In the genomic region with DNA sequence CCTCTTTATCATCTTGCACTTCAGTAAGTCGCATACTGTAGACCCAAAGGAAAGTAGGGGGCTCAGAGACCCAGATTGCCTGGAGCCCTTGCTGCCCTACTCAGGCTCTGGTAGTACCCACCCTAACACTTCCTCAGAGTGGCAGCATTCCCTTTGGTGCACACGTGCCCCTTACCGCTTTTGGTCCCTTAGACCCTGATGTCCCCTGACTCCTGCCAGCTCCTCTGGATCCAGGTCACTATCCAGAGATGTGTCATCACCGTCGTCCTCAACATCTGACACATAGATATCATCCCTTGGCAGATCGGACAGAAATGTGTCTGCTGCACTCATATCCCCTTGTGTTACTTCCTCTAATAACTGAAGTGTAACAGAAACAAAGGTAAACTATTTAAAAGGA, we compare ENCODE assay signal across 13 cellular contexts. TPM values are rescaled to one million over a fixed set of nuclear protein-coding genes. Genes with fewer than 3 reads are reported as not detected.
DNase-seq lines count a peak whose midpoint lies in the region; ATAC-seq, FAIRE-seq and TF ChIP-seq lines count a peak whose summit lies in the region.
"Had no signal": no experiment of that assay in that cellular context is flagged by ENCODE, and none has a peak within 500 bp of the region (broad histone marks: within the 10 kb centered on the region; RNA-seq: fewer than 3 reads in every experiment).

No MANE protein-coding gene starts in this region.

- H2BK15ac ChIP-seq in neuronal stem cell (ENCODE audit: low read length) = no peak overlapping the region
- H2BK15ac ChIP-seq in H9 (ENCODE audit: low read depth, low read length) = no peak overlapping the region

- H3K9me3 ChIP-seq in neuronal stem cell (replicated peaks in 1 of 2; ENCODE audit: control insufficient read depth in 2 of 2, insufficient read depth in 1 of 2, low read depth in 1 of 2, low read length in 2 of 2) (no peaks in the 10 kb centered on the region), H9 (ENCODE audit: control insufficient read depth, low read depth, low read length) (no peaks in the 10 kb centered on the region), trophoblast cell (ENCODE audit: insufficient read depth, low read depth, low read length) (no peaks in the 10 kb centered on the region)

- H4K5ac ChIP-seq in H9 (ENCODE audit: insufficient read length, low read depth, low read length) = no peak overlapping the region

- no peak overlapping the region for H2BK5ac ChIP-seq in neuronal stem cell (ENCODE audit: low read length)
- no peak overlapping the region for H2BK5ac ChIP-seq in H9 (ENCODE audit: insufficient read length, low read length)
- no peak overlapping the region for H2BK5ac ChIP-seq in trophoblast cell (ENCODE audit: low read depth, low read length, poor library complexity)

- H4K12ac ChIP-seq in trophoblast cell (ENCODE audit: low read depth, low read length) = no peak overlapping the region

- H3K36me3 ChIP-seq in neuronal stem cell (replicated peaks in 1 of 2; ENCODE audit: control insufficient read depth in 2 of 2, insufficient read depth in 2 of 2, low read length in 2 of 2) (peaks cover 71 to 93% of the 10 kb centered on the region in 2 donors), trophoblast cell (ENCODE audit: control insufficient read depth in 1 of 2, insufficient read depth in 2 of 2, low read length in 2 of 2) (peaks cover 58 to 82% of the 10 kb centered on the region in 2 experiments)

- H3K23ac ChIP-seq in neuronal stem cell (ENCODE audit: low read depth, low read length, poor library complexity) = peak overlapping the region; percentile 25
- H3K23ac ChIP-seq in H9 (ENCODE audit: insufficient read length, low read depth, low read length) = no peak overlapping the region
- H3K23ac ChIP-seq in trophoblast cell (ENCODE audit: low read length) = no peak overlapping the region

- H3K4me2 ChIP-seq in neuronal stem cell (ENCODE audit: insufficient read depth, low read length, poor library complexity, severe bottlenecking) (no peak overlapping the region), H9 (ENCODE audit: insufficient read depth, insufficient read length, low read length) (no peak overlapping the region), trophoblast cell (ENCODE audit: low read length) (no peak overlapping the region)
- H3K4me2 ChIP-seq: hepatocyte had no signal

- H2BK120ac ChIP-seq in neuronal stem cell (ENCODE audit: low read depth, low read length) = no peak overlapping the region
- no peak overlapping the region for H2BK120ac ChIP-seq in H9 (ENCODE audit: low read depth, low read length, poor library complexity, severe bottlenecking)
- H2BK120ac ChIP-seq in trophoblast cell (ENCODE audit: insufficient read depth, low read length, poor library complexity) = no peak overlapping the region

- H3K14ac ChIP-seq in neuronal stem cell (ENCODE audit: low read length) (no peak overlapping the region), H9 (ENCODE audit: insufficient read depth, low read length) (no peak overlapping the region), trophoblast cell (ENCODE audit: low read length) (no peak overlapping the region)

- H2BK12ac ChIP-seq in neuronal stem cell (ENCODE audit: low read length) (no peak overlapping the region), H9 (ENCODE audit: insufficient read length, low read depth, low read length) (no peak overlapping the region), trophoblast cell (ENCODE audit: low read length) (no peak overlapping the region)

- no peak overlapping the region for H2AK5ac ChIP-seq in neuronal stem cell (ENCODE audit: low read depth, low read length)
- no peak overlapping the region for H2AK5ac ChIP-seq in H9 (ENCODE audit: insufficient read length, low read length)
- no peak overlapping the region for H2AK5ac ChIP-seq in trophoblast cell (ENCODE audit: low read length)

- no peak overlapping the region for H3K56ac ChIP-seq in H9 (ENCODE audit: insufficient read length, low read depth, low read length)

- no peaks in the 10 kb centered on the region for H4K20me1 ChIP-seq in H9 (ENCODE audit: control insufficient read depth, insufficient read depth, insufficient read length)

- H3K36me3 Mint-ChIP-seq in activated naive CD4-positive, alpha-beta T cell treated with anti-CD3 and anti-CD28 coated beads, Interleukin-2, amount 10 ng/mL, durations not matched to agents 7 days and 5 days = peaks cover 82% of the 10 kb centered on the region
- peaks cover 41% of the 10 kb centered on the region for H3K36me3 Mint-ChIP-seq in activated naive CD8-positive, alpha-beta T cell treated with anti-CD3 and anti-CD28 coated beads, Interleukin-2, amount 10 ng/mL, durations not matched to agents 7 days and 5 days
- peaks cover 64 to 100% (median 91%) of the 10 kb centered on the region in 3 experiments for H3K36me3 Mint-ChIP-seq in H9 (ENCODE audit: insufficient read depth in 1 of 3, low read depth in 3 of 3)

- H3K27ac Mint-ChIP-seq in activated naive CD4-positive, alpha-beta T cell treated with anti-CD3 and anti-CD28 coated beads, Interleukin-2, amount 10 ng/mL, durations not matched to agents 7 days and 5 days = peak overlapping the region; percentile 59
- H3K27ac Mint-ChIP-seq in activated naive CD8-positive, alpha-beta T cell treated with anti-CD3 and anti-CD28 coated beads, Interleukin-2, amount 10 ng/mL, durations not matched to agents 7 days and 5 days = peak overlapping the region; percentile 42
- 0 out of 7 replicates have a peak overlapping the region, but pooled peaks of 1 of the 3 experiments have one; percentile 12 for H3K27ac Mint-ChIP-seq in H9

- H4K8ac ChIP-seq in neuronal stem cell (ENCODE audit: low read depth, low read length) (no peak overlapping the region), H9 (replicated peaks; ENCODE audit: insufficient read length, low read depth, low read length) (no peak overlapping the region), trophoblast cell (ENCODE audit: low read depth, low read length) (no peak overlapping the region)

- H2AFZ ChIP-seq in neuronal stem cell (ENCODE audit: low read length) (no peak overlapping the region), H9 (ENCODE audit: low read length) (no peak overlapping the region), trophoblast cell (ENCODE audit: insufficient read depth, low read length, poor library complexity) (no peak overlapping the region)
- H2AFZ ChIP-seq: hepatocyte had no signal

- H3K27ac ChIP-seq in neuronal stem cell (replicated peaks; ENCODE audit: low read length) = no peak overlapping the region
- no peak overlapping the region for H3K27ac ChIP-seq in H9 (ENCODE audit: insufficient read length, low read depth, low read length)
- no peak overlapping the region for H3K27ac ChIP-seq in trophoblast cell (ENCODE audit: low read depth, low read length)
- H3K27ac ChIP-seq: hepatocyte had no signal

- H3K4me1 Mint-ChIP-seq in activated naive CD4-positive, alpha-beta T cell treated with anti-CD3 and anti-CD28 coated beads, Interleukin-2, amount 10 ng/mL, durations not matched to agents 7 days and 5 days = peaks cover 47% of the 10 kb centered on the region
- peaks cover 30% of the 10 kb centered on the region for H3K4me1 Mint-ChIP-seq in activated naive CD8-positive, alpha-beta T cell treated with anti-CD3 and anti-CD28 coated beads, Interleukin-2, amount 10 ng/mL, durations not matched to agents 7 days and 5 days
- H3K4me1 Mint-ChIP-seq in H9 = peaks cover 6 to 7% of the 10 kb centered on the region in 2 experiments

- CTCF ChIA-PET in activated naive CD4-positive, alpha-beta T cell treated with anti-CD3 and anti-CD28 coated beads, Interleukin-2, amount 10 ng/mL, durations not matched to agents 7 days and 5 days (lab: Charles Lee) = interaction anchor here (1.0 kb wide), 2 partner anchors 8 to 124 kb away, joined by 3 to 4 read pairs; no protein-coding TSS in a partner anchor

- H3K27me3 ChIP-seq in neuronal stem cell (ENCODE audit: control insufficient read depth in 3 of 3, insufficient read depth in 3 of 3, low read depth in 1 of 3, low read length in 3 of 3) = no peaks in the 10 kb centered on the region
- H3K27me3 ChIP-seq in H9 (ENCODE audit: insufficient read depth, low read length) = no peaks in the 10 kb centered on the region
- H3K27me3 ChIP-seq in trophoblast cell (ENCODE audit: insufficient read depth, low read length) = no peaks in the 10 kb centered on the region
- H3K27me3 ChIP-seq: hepatocyte had no signal

- H4K91ac ChIP-seq in neuronal stem cell (ENCODE audit: low read depth, low read length, poor library complexity) (no peak overlapping the region), H9 (ENCODE audit: insufficient read length, low read depth, low read length) (no peak overlapping the region), trophoblast cell (ENCODE audit: low read depth, low read length) (no peak overlapping the region)

- H2BK20ac ChIP-seq in H9 (ENCODE audit: low read depth, low read length, poor library complexity, severe bottlenecking) = no peak overlapping the region

- WGBS in neuronal stem cell (ENCODE audit: extremely low coverage in 2 of 2, insufficient read length in 2 of 2, insufficient replicate concordance in 1 of 2), 2 donors = no CpG with 5 or more reads among the region's 6 CpGs
- no CpG with 5 or more reads among the region's 6 CpGs for WGBS in H9 (ENCODE audit: extremely low coverage, insufficient read length, low lambda C conversion rate)
- no CpG with 5 or more reads among the region's 6 CpGs for WGBS in trophoblast cell (ENCODE audit: extremely low coverage, insufficient coverage, insufficient read length)

- peak; percentile 31 for FAIRE-seq in HTR-8/SVneo (lab: Jason Lieb, UNC)

- DNase-seq in activated naive CD4-positive, alpha-beta T cell treated with anti-CD3 and anti-CD28 coated beads, Interleukin-2, amount 10 ng/mL, durations not matched to agents 7 days and 5 days = no peak
- no peak for DNase-seq in activated naive CD4-positive, alpha-beta T cell treated with Interleukin-2 at 50 U/mL for 16 hours
- no peak for DNase-seq in HTR-8/SVneo (ENCODE audit: insufficient read length, low spot score)
- no peak for DNase-seq in activated naive CD8-positive, alpha-beta T cell treated with anti-CD3 and anti-CD28 coated beads, Interleukin-2, amount 10 ng/mL, durations not matched to agents 7 days and 5 days
- DNase-seq in neuronal stem cell (ENCODE audit: low spot score) = no peak
- DNase-seq in H9 = no peak
- DNase-seq in trophoblast cell = no peak
- DNase-seq in DMS153 treated with DMSO at 0.1 percent for 48 hours (lab: John Stamatoyannopoulos, UW; ENCODE audit: unreplicated experiment) = no peak
- DNase-seq: activated CD4-positive, CD25-positive, alpha-beta regulatory T cell treated with anti-CD3 and anti-CD28 coated beads, Interleukin-2, amount 50 U/mL, for 72 hours; activated effector memory CD4-positive, alpha-beta T cell treated with Interleukin-2 at 50 U/mL for 16 hours; NCI-H1048; NK-92 treated with Interleukin-12 subunit alpha and Interleukin-12 subunit beta, amount 100 ng/mL, for 24 hours had no signal

- H3K4me3 ChIP-seq in neuronal stem cell (ENCODE audit: low read length in 2 of 2) = no peak overlapping the region
- no peak overlapping the region for H3K4me3 ChIP-seq in trophoblast cell (ENCODE audit: low read depth, low read length)
- H3K4me3 ChIP-seq: hepatocyte had no signal

- H3K4me3 Mint-ChIP-seq in activated naive CD4-positive, alpha-beta T cell treated with anti-CD3 and anti-CD28 coated beads, Interleukin-2, amount 10 ng/mL, durations not matched to agents 7 days and 5 days = peak overlapping the region; percentile 32
- H3K4me3 Mint-ChIP-seq in activated naive CD8-positive, alpha-beta T cell treated with anti-CD3 and anti-CD28 coated beads, Interleukin-2, amount 10 ng/mL, durations not matched to agents 7 days and 5 days = peak overlapping the region; percentile 45
- H3K4me3 Mint-ChIP-seq in H9 = no peak overlapping the region; a peak in 1 of 5 replicates

- no peak for ATAC-seq in activated naive CD8-positive, alpha-beta T cell treated with anti-CD3 and anti-CD28 coated beads, Interleukin-2, amount 10 ng/mL, durations not matched to agents 7 days and 5 days (ENCODE audit: low read depth)

- no peak overlapping the region for H3T11ph ChIP-seq in H9 (ENCODE audit: low read length)

- no peak for TF ChIP-seq CTCF in H9 (conservative IDR thresholded peaks at IDR 0.05)

- no peaks in the 10 kb centered on the region for H3K9me3 Mint-ChIP-seq in activated naive CD4-positive, alpha-beta T cell treated with anti-CD3 and anti-CD28 coated beads, Interleukin-2, amount 10 ng/mL, durations not matched to agents 7 days and 5 days
- no peaks in the 10 kb centered on the region for H3K9me3 Mint-ChIP-seq in activated naive CD8-positive, alpha-beta T cell treated with anti-CD3 and anti-CD28 coated beads, Interleukin-2, amount 10 ng/mL, durations not matched to agents 7 days and 5 days
- no peaks in the 10 kb centered on the region; a peak in 1 of 5 replicates for H3K9me3 Mint-ChIP-seq in H9

- H3K79me2 ChIP-seq in H9 (ENCODE audit: insufficient read depth, low read length) = peaks cover 1% of the 10 kb centered on the region; the same call in 1 of the 2 replicates
- peaks cover 6% of the 10 kb centered on the region for H3K79me2 ChIP-seq in trophoblast cell (ENCODE audit: control insufficient read depth, insufficient read depth, low read length, poor library complexity)

- H3K27me3 Mint-ChIP-seq in activated naive CD4-positive, alpha-beta T cell treated with anti-CD3 and anti-CD28 coated beads, Interleukin-2, amount 10 ng/mL, durations not matched to agents 7 days and 5 days = no peaks in the 10 kb centered on the region
- no peaks in the 10 kb centered on the region for H3K27me3 Mint-ChIP-seq in activated naive CD8-positive, alpha-beta T cell treated with anti-CD3 and anti-CD28 coated beads, Interleukin-2, amount 10 ng/mL, durations not matched to agents 7 days and 5 days
- no peaks in the 10 kb centered on the region; the same call in 1 of the 2 replicates for H3K27me3 Mint-ChIP-seq in H9 (ENCODE audit: low read depth)

- H3K9ac ChIP-seq in neuronal stem cell (ENCODE audit: low read depth, low read length, poor library complexity) (no peak overlapping the region), H9 (ENCODE audit: extremely low read depth, insufficient read length, low read length) (no peak overlapping the region), trophoblast cell (ENCODE audit: low read length) (no peak overlapping the region)

- H3K79me1 ChIP-seq in neuronal stem cell (ENCODE audit: low read depth, low read length) = peaks cover 6% of the 10 kb centered on the region
- no peaks in the 10 kb centered on the region for H3K79me1 ChIP-seq in H9 (ENCODE audit: insufficient read depth, low read depth, low read length, poor library complexity, severe bottlenecking)
- peaks cover 5% of the 10 kb centered on the region for H3K79me1 ChIP-seq in trophoblast cell (ENCODE audit: low read length)

- H3K18ac ChIP-seq in neuronal stem cell (ENCODE audit: low read length) (no peak overlapping the region), H9 (ENCODE audit: insufficient read length, low read depth, low read length) (no peak overlapping the region), trophoblast cell (ENCODE audit: low read length) (no peak overlapping the region)

- POLR2A ChIA-PET in activated naive CD8-positive, alpha-beta T cell treated with anti-CD3 and anti-CD28 coated beads, Interleukin-2, amount 10 ng/mL, durations not matched to agents 7 days and 5 days (lab: Charles Lee) = interaction anchor here (1.4 kb wide), 1 partner anchor 48 kb away, joined by 9 read pairs; the partner anchor contains the start of genes CCDC47 and DDX42

- H3K4me1 ChIP-seq in neuronal stem cell (ENCODE audit: control insufficient read depth in 2 of 2, insufficient read depth in 1 of 2, low read depth in 1 of 2, low read length in 2 of 2) (peaks cover 2 to 6% of the 10 kb centered on the region in 2 donors), H9 (ENCODE audit: insufficient read depth, low read length) (no peaks in the 10 kb centered on the region), trophoblast cell (ENCODE audit: control insufficient read depth in 1 of 2, insufficient read depth in 2 of 2, low read length in 2 of 2) (peaks cover 0 to 6% of the 10 kb centered on the region in 2 experiments)

- no peaks in the 10 kb centered on the region for H3K23me2 ChIP-seq in H9 (ENCODE audit: insufficient read length, low read depth, low read length, poor library complexity, severe bottlenecking)

- H3K4ac ChIP-seq in neuronal stem cell (ENCODE audit: low read length) = no peak overlapping the region
- no peak overlapping the region for H3K4ac ChIP-seq in H9 (ENCODE audit: low read depth, low read length)
- H3K4ac ChIP-seq in trophoblast cell (ENCODE audit: low read depth, low read length) = no peak overlapping the region

RNA-seq across cellular contexts. Expression of gene PSMC5, which starts 5.4 kb away (rescaled TPM):
- total RNA-seq in activated naive CD8-positive, alpha-beta T cell treated with anti-CD3 and anti-CD28 coated beads, Interleukin-2, amount 10 ng/mL, durations not matched to agents 7 days and 5 days = 100 to 1,000 TPM; 132 to 135 TPM
- 77.2 TPM for polyA plus RNA-seq in neuronal stem cell (2013, experiment 1 of 2)
- polyA plus RNA-seq in neuronal stem cell (2013, experiment 2 of 2) = 75.2 TPM
- 178 and 183 TPM in 2 replicates for total RNA-seq in H9 (2021)
- 115 and 118 TPM in 2 replicates for polyA plus RNA-seq in trophoblast cell (2013)

RNA-seq across cellular contexts. Expression of gene FTSJ3, which starts 5.7 kb away (rescaled TPM):
- total RNA-seq in activated naive CD8-positive, alpha-beta T cell treated with anti-CD3 and anti-CD28 coated beads, Interleukin-2, amount 10 ng/mL, durations not matched to agents 7 days and 5 days = 10 to 100 TPM; 56.7 to 58.6 TPM
- 23.3 TPM for polyA plus RNA-seq in neuronal stem cell (2013, experiment 1 of 2)
- polyA plus RNA-seq in neuronal stem cell (2013, experiment 2 of 2) = 22.2 TPM
- 77.5 and 80.3 TPM in 2 replicates for total RNA-seq in H9 (2021)
- polyA plus RNA-seq in trophoblast cell (2013) = 31.9 and 33.0 TPM in 2 replicates

RNA-seq across cellular contexts. Expression of gene SMARCD2, which starts 20.7 kb away (rescaled TPM):
- total RNA-seq in activated naive CD8-positive, alpha-beta T cell treated with anti-CD3 and anti-CD28 coated beads, Interleukin-2, amount 10 ng/mL, durations not matched to agents 7 days and 5 days = 100 to 1,000 TPM; 129 to 138 TPM
- 29.1 TPM for polyA plus RNA-seq in neuronal stem cell (2013, experiment 1 of 2)
- 28.5 TPM for polyA plus RNA-seq in neuronal stem cell (2013, experiment 2 of 2)
- 68.9 and 71.4 TPM in 2 replicates for total RNA-seq in H9 (2021)
- 41.9 and 43.4 TPM in 2 replicates for polyA plus RNA-seq in trophoblast cell (2013)

RNA-seq across cellular contexts. Expression of gene DDX42, which starts 47.8 kb away (rescaled TPM):
- total RNA-seq in activated naive CD8-positive, alpha-beta T cell treated with anti-CD3 and anti-CD28 coated beads, Interleukin-2, amount 10 ng/mL, durations not matched to agents 7 days and 5 days = 100 to 1,000 TPM; 126 to 143 TPM
- polyA plus RNA-seq in neuronal stem cell (2013, experiment 1 of 2) = 57.5 TPM
- 61.0 TPM for polyA plus RNA-seq in neuronal stem cell (2013, experiment 2 of 2)
- total RNA-seq in H9 (2021) = 184 and 187 TPM in 2 replicates
- polyA plus RNA-seq in trophoblast cell (2013) = 54.6 and 57.5 TPM in 2 replicates

RNA-seq across cellular contexts. Expression of gene CCDC47, which starts 48.4 kb away (rescaled TPM):
- total RNA-seq in activated naive CD8-positive, alpha-beta T cell treated with anti-CD3 and anti-CD28 coated beads, Interleukin-2, amount 10 ng/mL, durations not matched to agents 7 days and 5 days = 10 to 100 TPM; 47.0 to 54.8 TPM
- 32.9 TPM for polyA plus RNA-seq in neuronal stem cell (2013, experiment 1 of 2)
- 32.2 TPM for polyA plus RNA-seq in neuronal stem cell (2013, experiment 2 of 2)
- 79.4 and 79.6 TPM in 2 replicates for total RNA-seq in H9 (2021)
- polyA plus RNA-seq in trophoblast cell (2013) = 77.1 and 78.4 TPM in 2 replicates

Comparison
In these comparisons a context has a peak if more than half of its experiments do, and no peak if none do; other contexts are left out.
1. H3K4me3 Mint-ChIP-seq: peak in activated naive CD4-positive, alpha-beta T cell treated with anti-CD3 and anti-CD28 coated beads, Interleukin-2, amount 10 ng/mL, durations not matched to agents 7 days and 5 days (single experiment) and activated naive CD8-positive, alpha-beta T cell treated with anti-CD3 and anti-CD28 coated beads, Interleukin-2, amount 10 ng/mL, durations not matched to agents 7 days and 5 days (single experiment); none in H9 (0 of 2).